Comparison of ENCODE assay signal across 19 cellular contexts in the genomic region with DNA sequence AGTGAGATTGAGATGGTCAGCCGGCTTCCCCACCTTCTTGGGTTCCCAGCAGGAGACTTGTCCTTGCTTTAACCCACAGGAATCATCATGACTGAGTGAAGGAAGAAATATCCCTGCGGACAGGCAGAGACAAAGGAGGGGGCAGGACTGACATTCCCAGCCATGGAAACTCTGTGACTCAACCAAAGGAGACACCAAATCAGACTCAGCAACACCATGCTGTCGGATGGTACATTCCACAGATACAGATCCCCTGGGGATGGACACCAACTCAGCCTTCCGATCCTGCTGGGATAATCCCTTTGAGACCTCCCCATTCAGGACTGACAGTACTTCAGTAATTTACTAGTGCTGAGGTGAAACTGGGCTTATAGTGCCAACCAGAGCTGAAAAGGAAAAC.
DNase-seq lines count a peak whose midpoint lies in the region; ATAC-seq and TF ChIP-seq lines count a peak whose summit lies in the region.
"Had no signal": no experiment of that assay in that cellular context is flagged by ENCODE, and none has a peak within 500 bp of the region (broad histone marks: within the 10 kb centered on the region; RNA-seq: fewer than 3 reads in every experiment).

No MANE protein-coding gene starts in this region.

- no peaks in the 10 kb centered on the region for H3K9me2 ChIP-seq in GM23248 (ENCODE audit: insufficient read depth)

- ATAC-seq in sciatic nerve: no peak
- ATAC-seq: activated CD4-positive, alpha-beta T cell treated with anti-CD3 and anti-CD28 coated beads for 36 hours; CD8-positive, alpha-beta T cell; lower lobe of right lung; naive thymus-derived CD4-positive, alpha-beta T cell had no signal

- H3K4me2 ChIP-seq in GM23248 (ENCODE audit: unreplicated experiment): no peak overlapping the region

- H3K27ac ChIP-seq in GM23248 (no peak overlapping the region), right atrium auricular region (no peak overlapping the region)
- H3K27ac ChIP-seq: breast epithelium, HL-60, lower lobe of right lung had no signal

- peaks cover 7% of the 10 kb centered on the region for H3K9me3 Mint-ChIP-seq in osteocyte (ENCODE audit: unreplicated experiment)

- H3K9ac ChIP-seq in GM23248: no peak overlapping the region

- 47 to 50% methylated on average over 4 of the region's 4 CpGs for WGBS in GM23248 (ENCODE audit: low coverage in 1 of 2, low lambda C conversion rate in 2 of 2, missing lambda C conversion rate in 2 of 2), 2 experiments

- no peaks in the 10 kb centered on the region for H3K36me3 Mint-ChIP-seq in osteocyte (ENCODE audit: unreplicated experiment)
- H3K36me3 Mint-ChIP-seq: CD8-positive, alpha-beta T cell; naive thymus-derived CD4-positive, alpha-beta T cell had no signal

- H3K79me2 ChIP-seq in GM23248 (ENCODE audit: insufficient read depth): no peaks in the 10 kb centered on the region

- no peaks in the 10 kb centered on the region for H3K27me3 Mint-ChIP-seq in osteocyte (ENCODE audit: unreplicated experiment)
- H3K27me3 Mint-ChIP-seq: activated CD4-positive, alpha-beta T cell treated with anti-CD3 and anti-CD28 coated beads for 36 hours; naive thymus-derived CD4-positive, alpha-beta T cell had no signal

- peak overlapping the region; percentile 26 for H3K4me3 Mint-ChIP-seq in osteocyte (ENCODE audit: unreplicated experiment)
- H3K4me3 Mint-ChIP-seq: activated CD4-positive, alpha-beta T cell treated with anti-CD3 and anti-CD28 coated beads for 36 hours; CD8-positive, alpha-beta T cell; naive thymus-derived CD4-positive, alpha-beta T cell had no signal

- H3K4me3 ChIP-seq in GM23248 (no peak overlapping the region), right atrium auricular region (no peak overlapping the region)
- H3K4me3 ChIP-seq: breast epithelium, lower lobe of right lung had no signal

- in situ Hi-C loops in GM23248 (cut with MboI): no loop called here

- no peaks in the 10 kb centered on the region for H3F3A ChIP-seq in GM23248 (ENCODE audit: insufficient read depth)

- no peaks in the 10 kb centered on the region for H3K27me3 ChIP-seq in GM23248 (replicated peaks; ENCODE audit: insufficient read depth)
- H3K27me3 ChIP-seq in right atrium auricular region: no peaks in the 10 kb centered on the region
- H3K27me3 ChIP-seq: breast epithelium had no signal

- peaks cover 15% of the 10 kb centered on the region for H3K4me1 Mint-ChIP-seq in osteocyte (ENCODE audit: unreplicated experiment)
- H3K4me1 Mint-ChIP-seq: activated CD4-positive, alpha-beta T cell treated with anti-CD3 and anti-CD28 coated beads for 36 hours; naive thymus-derived CD4-positive, alpha-beta T cell had no signal

- H4K20me1 ChIP-seq in GM23248 (ENCODE audit: insufficient read depth): no peaks in the 10 kb centered on the region

- no peak overlapping the region for H2AFZ ChIP-seq in GM23248

- no peaks in the 10 kb centered on the region for H3K4me1 ChIP-seq in GM23248 (ENCODE audit: insufficient read depth)
- no peaks in the 10 kb centered on the region for H3K4me1 ChIP-seq in right atrium auricular region
- H3K4me1 ChIP-seq: breast epithelium, lower lobe of right lung had no signal

- peak overlapping the region; percentile 49 for H3K27ac Mint-ChIP-seq in osteocyte (ENCODE audit: unreplicated experiment)
- H3K27ac Mint-ChIP-seq: activated CD4-positive, alpha-beta T cell treated with anti-CD3 and anti-CD28 coated beads for 36 hours; CD8-positive, alpha-beta T cell; naive thymus-derived CD4-positive, alpha-beta T cell had no signal

- no peak for TF ChIP-seq CTCF in osteocyte (IDR thresholded peaks at IDR 0.05)
- no peak for TF ChIP-seq CTCF in right atrium auricular region (IDR thresholded peaks at IDR 0.05)

- intact Hi-C loops in sciatic nerve (cut with DNase I): no loop called here

- H3K36me3 ChIP-seq in GM23248 (ENCODE audit: low read depth) (no peaks in the 10 kb centered on the region), right atrium auricular region (no peaks in the 10 kb centered on the region)
- H3K36me3 ChIP-seq: breast epithelium, lower lobe of right lung had no signal

- H3K9me3 ChIP-seq in GM23248 (ENCODE audit: low read depth) (no peaks in the 10 kb centered on the region), right atrium auricular region (no peaks in the 10 kb centered on the region)
- H3K9me3 ChIP-seq: breast epithelium, lower lobe of right lung had no signal

- DNase-seq in GM23248 (peak; percentile 7), amniotic epithelial cell (ENCODE audit: low read depth) (peak; percentile 82), iPS DF 19.7 (ENCODE audit: low read depth, low spot score) (peak; percentile 98), osteocyte (ENCODE audit: extremely low spot score, unreplicated experiment) (no peak), NCI-H187 (lab: John Stamatoyannopoulos, UW) (no peak), sciatic nerve (ENCODE audit: low spot score) (no peak), right atrium auricular region (ENCODE audit: low spot score) (no peak), foreskin melanocyte (no peak)
- DNase-seq: activated CD4-positive, alpha-beta T cell treated with anti-CD3 and anti-CD28 coated beads for 36 hours; activated naive CD4-positive, alpha-beta T cell; CD8-positive, alpha-beta T cell; effector memory CD4-positive, alpha-beta T cell; lower lobe of right lung; naive thymus-derived CD4-positive, alpha-beta T cell; NCI-H1417 treated with DMSO at 0.1 percent for 48 hours; Right ventricle myocardium superior; T-helper 2 cell had no signal

Comparison
In these comparisons a context has a peak if more than half of its experiments do, and no peak if none do; other contexts are left out.
1. DNase-seq: peak in GM23248 (single experiment), amniotic epithelial cell (single experiment) and iPS DF 19.7 (single experiment); none in osteocyte (single experiment), NCI-H187 (0 of 2), sciatic nerve (single experiment), right atrium auricular region (single experiment) and foreskin melanocyte (single experiment).